In genomic region chr20:56566621-56567020, GRCh38 we compare ENCODE assay signal across 17 cellular contexts. TPM values are rescaled to one million over a fixed set of nuclear protein-coding genes. Genes with fewer than 3 reads are reported as not detected.
DNase-seq lines count a peak whose midpoint lies in the region; ATAC-seq and TF ChIP-seq lines count a peak whose summit lies in the region.
"Had no signal": no experiment of that assay in that cellular context is flagged by ENCODE, and none has a peak within 500 bp of the region (broad histone marks: within the 10 kb centered on the region; RNA-seq: fewer than 3 reads in every experiment).

No MANE protein-coding gene starts in this region.

- H3K27ac ChIP-seq in PC-3 (ENCODE audit: low read length) (peak overlapping the region; percentile 71), mesendoderm (ENCODE audit: low read depth, low read length) (no peak overlapping the region), upper lobe of left lung (no peak overlapping the region)
- H3K27ac ChIP-seq: 22Rv1, stomach had no signal

- H3K9ac ChIP-seq in PC-3 (ENCODE audit: low read length) (no peak overlapping the region), mesendoderm (ENCODE audit: low read length) (no peak overlapping the region)

- no peaks in the 10 kb centered on the region for H3F3A ChIP-seq in PC-3 (ENCODE audit: low read length, unreplicated experiment)

- no peak for TF ChIP-seq EP300 in upper lobe of left lung (IDR thresholded peaks at IDR 0.05)

- no peak overlapping the region for H2BK15ac ChIP-seq in mesendoderm (replicated peaks; ENCODE audit: low read depth)

- no peak overlapping the region for H2AK5ac ChIP-seq in mesendoderm (ENCODE audit: low read length)

- no peak overlapping the region for H4K5ac ChIP-seq in mesendoderm (ENCODE audit: low read length)

- no peaks in the 10 kb centered on the region for H3K4me1 Mint-ChIP-seq in T-helper 17 cell

- H3K4me1 ChIP-seq in PC-3 (ENCODE audit: insufficient read depth, low read length) (peaks cover 13% of the 10 kb centered on the region), mesendoderm (ENCODE audit: control insufficient read depth, low read depth, low read length) (no peaks in the 10 kb centered on the region), upper lobe of left lung (no peaks in the 10 kb centered on the region)
- H3K4me1 ChIP-seq: stomach had no signal

- no peak for TF ChIP-seq POLR2A in upper lobe of left lung (IDR thresholded peaks at IDR 0.05)

- ATAC-seq in PC-3: peak; percentile 56
- ATAC-seq in T-helper 17 cell: no peak
- no peak for ATAC-seq in upper lobe of left lung (ENCODE audit: low FRiP score in 2 of 2)
- ATAC-seq: activated CD8-positive, alpha-beta T cell treated with anti-CD3 and anti-CD28 coated beads, Interleukin-2, amount 10 ng/mL, durations not matched to agents 7 days and 5 days had no signal

- H2BK5ac ChIP-seq in mesendoderm (ENCODE audit: low read length): no peak overlapping the region

- no CpG with 5 or more reads among the region's 3 CpGs for WGBS in mesendoderm (ENCODE audit: extremely low coverage, insufficient coverage, low lambda C conversion rate)
- WGBS in upper lobe of left lung, 2 donors: 49 to 52% methylated on average over 3 of the region's 3 CpGs

- TF ChIP-seq CTCF in PC-3 (conservative IDR thresholded peaks at IDR 0.05; ENCODE audit: low read depth, low read length): no peak
- no peak for TF ChIP-seq CTCF in upper lobe of left lung (IDR thresholded peaks at IDR 0.05)

- no peaks in the 10 kb centered on the region for H3K79me1 ChIP-seq in mesendoderm (ENCODE audit: low read length)

- intact Hi-C loops in PC-3 (cut with micrococcal nuclease): no loop called here

- no TSS peak for BruUV-seq in PC-3 (replicated peaks; lab: Mats Ljungman, UMichigan)

- H4K20me1 ChIP-seq in PC-3 (ENCODE audit: low read length): no peaks in the 10 kb centered on the region

- DNase-seq in DMS53 (lab: John Stamatoyannopoulos, UW): peak; percentile 40
- DNase-seq in DMS53 treated with DMSO at 0.1 percent for 48 hours (lab: John Stamatoyannopoulos, UW; ENCODE audit: unreplicated experiment): no peak
- DNase-seq in LoVo (ENCODE audit: low spot score): peak; percentile 54
- peak; percentile 93 for DNase-seq in PC-3
- DNase-seq in mesendoderm: peak; percentile 44
- DNase-seq in GM19240 (ENCODE audit: insufficient read length, low spot score): no peak
- no peak for DNase-seq in T-helper 17 cell
- no peak for DNase-seq in upper lobe of left lung
- DNase-seq: activated CD8-positive, alpha-beta T cell treated with anti-CD3 and anti-CD28 coated beads, Interleukin-2, amount 10 ng/mL, durations not matched to agents 7 days and 5 days; activated effector memory CD4-positive, alpha-beta T cell treated with Interleukin-2 at 50 U/mL for 16 hours; CD4-positive, alpha-beta T cell; effector memory CD4-positive, alpha-beta T cell; GOT3; small intestine; stomach had no signal

- peaks cover 14% of the 10 kb centered on the region for H3K27me3 Mint-ChIP-seq in T-helper 17 cell

- H2AFZ ChIP-seq in PC-3 (ENCODE audit: low read length): no peak overlapping the region

- no peaks in the 10 kb centered on the region for H3K36me3 Mint-ChIP-seq in T-helper 17 cell (ENCODE audit: low read depth)

- H3K4me3 ChIP-seq in PC-3 (ENCODE audit: low read length) (no peak overlapping the region), mesendoderm (ENCODE audit: low read length) (no peak overlapping the region), upper lobe of left lung (no peak overlapping the region)
- H3K4me3 ChIP-seq: stomach had no signal

- H3K56ac ChIP-seq in mesendoderm (ENCODE audit: low read length): no peak overlapping the region

- H3K27me3 ChIP-seq in PC-3 (ENCODE audit: low read length): no peaks in the 10 kb centered on the region
- no peaks in the 10 kb centered on the region for H3K27me3 ChIP-seq in mesendoderm (ENCODE audit: insufficient read depth, low read length, poor library complexity)
- no peaks in the 10 kb centered on the region for H3K27me3 ChIP-seq in upper lobe of left lung
- H3K27me3 ChIP-seq: stomach had no signal

- no peaks in the 10 kb centered on the region for H3K79me2 ChIP-seq in PC-3 (ENCODE audit: low read length)
- H3K79me2 ChIP-seq in mesendoderm (ENCODE audit: control insufficient read depth, insufficient read depth, low read length): no peaks in the 10 kb centered on the region

- H3K4ac ChIP-seq in mesendoderm (ENCODE audit: low read depth, low read length): no peak overlapping the region

- no peak overlapping the region for H3K4me3 Mint-ChIP-seq in T-helper 17 cell
- H3K4me3 Mint-ChIP-seq: activated CD8-positive, alpha-beta T cell treated with anti-CD3 and anti-CD28 coated beads, Interleukin-2, amount 10 ng/mL, durations not matched to agents 7 days and 5 days; CD4-positive, alpha-beta T cell had no signal

- H4K8ac ChIP-seq in mesendoderm (ENCODE audit: low read depth, low read length): no peak overlapping the region

- H3K36me3 ChIP-seq in PC-3 (ENCODE audit: low read depth, low read length) (no peaks in the 10 kb centered on the region), mesendoderm (ENCODE audit: control insufficient read depth, insufficient read depth, low read length) (no peaks in the 10 kb centered on the region), upper lobe of left lung (no peaks in the 10 kb centered on the region)
- H3K36me3 ChIP-seq: stomach had no signal

- H3K4me2 ChIP-seq in PC-3 (ENCODE audit: low read length): peak overlapping the region; percentile 16
- no peak overlapping the region for H3K4me2 ChIP-seq in mesendoderm (ENCODE audit: low read length)

- H3K23ac ChIP-seq in mesendoderm (ENCODE audit: low read length): no peak overlapping the region

- no peak overlapping the region for H2BK120ac ChIP-seq in mesendoderm (ENCODE audit: low read depth, low read length)

- CTCF ChIA-PET in PC-3 (lab: Charles Lee): interaction anchor here (0.6 to 1.0 kb wide), 2 partner anchors 16 to 42 kb away, joined by 4 to 7 read pairs; no protein-coding TSS in a partner anchor

- no peak overlapping the region for H3K27ac Mint-ChIP-seq in T-helper 17 cell
- H3K27ac Mint-ChIP-seq: activated CD8-positive, alpha-beta T cell treated with anti-CD3 and anti-CD28 coated beads, Interleukin-2, amount 10 ng/mL, durations not matched to agents 7 days and 5 days; CD4-positive, alpha-beta T cell had no signal

- no peak overlapping the region for H3K18ac ChIP-seq in mesendoderm (ENCODE audit: low read length)

- POLR2A ChIA-PET in PC-3 (lab: Charles Lee; ENCODE audit: unreplicated experiment): no interaction called here

- H3K9me3 ChIP-seq in PC-3 (ENCODE audit: low read length) (no peaks in the 10 kb centered on the region), T-helper 17 cell (ENCODE audit: control insufficient read depth, low read length, poor library complexity, severe bottlenecking) (no peaks in the 10 kb centered on the region), upper lobe of left lung (no peaks in the 10 kb centered on the region)

- no peaks in the 10 kb centered on the region for H3K9me2 ChIP-seq in PC-3 (replicated peaks; ENCODE audit: low read length)

RNA-seq across cellular contexts. Expression of gene FAM209B, which starts 33.6 kb away (rescaled TPM):
- total RNA-seq in PC-3 (2014; rRNA removed) (0.58 TPM in 1 of 2 replicates, not detected in the other), T-helper 17 cell (1 to 10 TPM; 1.5 to 3.2 TPM), upper lobe of left lung (under 1 TPM in 2 of 6 donors, not detected in 4; 0.64 to 0.89 TPM)
- polyA plus RNA-seq in mesendoderm (2013, experiment 1 of 2): 0.88 TPM
- 1.1 TPM for polyA plus RNA-seq in mesendoderm (2013, experiment 2 of 2)
- total RNA-seq: omental fat pad, stomach had no signal

RNA-seq across cellular contexts. Expression of gene FAM209A, which starts 42.1 kb away (rescaled TPM):
- total RNA-seq in PC-3 (2014; rRNA removed): 0.51 and 0.92 TPM in 2 replicates
- polyA plus RNA-seq in mesendoderm (2013, experiment 1 of 2): 0.13 TPM
- 0.07 TPM for polyA plus RNA-seq in mesendoderm (2013, experiment 2 of 2)
- total RNA-seq in T-helper 17 cell: 1 to 10 TPM; 3.8 to 6.7 TPM
- total RNA-seq in upper lobe of left lung: 1 to 10 TPM in 2 of 6 donors, under 1 TPM in 2, not detected in 2; 0.47 to 5.2 (median 1.1) TPM
- total RNA-seq: omental fat pad had no signal

Comparison
In these comparisons a context has a peak if more than half of its experiments do, and no peak if none do; other contexts are left out.
1. DNase-seq: peak in DMS53 (single experiment), LoVo (single experiment), PC-3 (single experiment) and mesendoderm (single experiment); none in DMS53 treated with DMSO at 0.1 percent for 48 hours (single experiment), GM19240 (single experiment), T-helper 17 cell (0 of 3) and upper lobe of left lung (0 of 2).